In genomic region chrX:131854586-131854985, GRCh38 we compare ENCODE assay signal across 15 cellular contexts.
DNase-seq lines count a peak whose midpoint lies in the region; ATAC-seq, FAIRE-seq and TF ChIP-seq lines count a peak whose summit lies in the region.
"Had no signal": no experiment of that assay in that cellular context is flagged by ENCODE, and none has a peak within 500 bp of the region (broad histone marks: within the 10 kb centered on the region; RNA-seq: fewer than 3 reads in every experiment).

No MANE protein-coding gene starts in this region.

- in situ Hi-C loops in GM12878 (cut with MboI) = loop anchor here (10.0 kb wide), 2 partner anchors 220 to 370 kb away; no protein-coding TSS in a partner anchor

- H3K4me3 ChIP-seq in GM12878 = no peak overlapping the region
- no peak overlapping the region for H3K4me3 ChIP-seq in mucosa of descending colon
- H3K4me3 ChIP-seq: lower lobe of right lung had no signal

- no peaks in the 10 kb centered on the region for H3K4me1 ChIP-seq in GM12878 (ENCODE audit: control insufficient read depth, insufficient read depth, low read length)
- H3K4me1 ChIP-seq in mucosa of descending colon (ENCODE audit: low read depth) = no peaks in the 10 kb centered on the region
- H3K4me1 ChIP-seq: lower lobe of right lung had no signal

- H2AFZ ChIP-seq in GM12878 (ENCODE audit: control insufficient read depth, low read depth, low read length) = no peak overlapping the region

- no peaks in the 10 kb centered on the region for H3K27me3 Mint-ChIP-seq in activated T-helper 2 cell treated with anti-CD3 and anti-CD28 coated beads, Interferon-gamma antibody, Interleukin-2, Interleukin-4, amounts not matched to agents 10 μg/mL and 5 μg/mL and 100 μg/mL, durations not matched to agents 14 hours and 24 hours and 36 hours (ENCODE audit: low read depth)
- no peaks in the 10 kb centered on the region for H3K27me3 Mint-ChIP-seq in activated naive CD8-positive, alpha-beta T cell treated with anti-CD3 and anti-CD28 coated beads, Interleukin-2, amount 50 U/mL, for 24 hours
- no peaks in the 10 kb centered on the region for H3K27me3 Mint-ChIP-seq in stimulated activated memory B cell treated with anti-CD40 and anti-IgM and Interleukin-4, amounts not matched to agents 10 μg/mL and 1 μg/mL and 100 μg/mL, for 72 hours
- H3K27me3 Mint-ChIP-seq: activated CD4-positive, alpha-beta memory T cell treated with anti-CD3 and anti-CD28 coated beads for 36 hours had no signal

- CTCF ChIA-PET in GM12878 (lab: Yijun Ruan, JAX) = interaction anchor here (0.6 to 2.6 kb wide), 13 partner anchors 10 to 859 kb away, joined by 3 to 25 read pairs (median 3); partner anchors contain the start of gene RAP2C

- TF ChIP-seq RAD21 in GM12878 (IDR thresholded peaks at IDR 0.05; ENCODE audit: insufficient read depth, low read depth, low read length) = peak; percentile 51

- H4K20me1 ChIP-seq in GM12878 (ENCODE audit: control insufficient read depth, insufficient read depth) = no peaks in the 10 kb centered on the region

- H3K27me3 ChIP-seq in GM12878 (replicated peaks in 1 of 2; ENCODE audit: control insufficient read depth in 2 of 2, insufficient read depth in 2 of 2, low read length in 1 of 2) = no peaks in the 10 kb centered on the region

- no peak for TF ChIP-seq EP300 in GM12878 (IDR thresholded peaks at IDR 0.05; ENCODE audit: borderline replicate concordance in 1 of 2, control insufficient read depth in 1 of 2, low read depth in 2 of 2, low read length in 2 of 2)

- H3K9me3 ChIP-seq in GM12878 (replicated peaks; ENCODE audit: control insufficient read depth, insufficient read depth, low read length) (no peaks in the 10 kb centered on the region), mucosa of descending colon (no peaks in the 10 kb centered on the region)
- H3K9me3 ChIP-seq: lower lobe of right lung had no signal

- H3K9ac ChIP-seq in GM12878 (ENCODE audit: control insufficient read depth, insufficient read depth, low read length) = no peak overlapping the region

- DNase-seq in D721Med (ENCODE audit: insufficient read length, low spot score) (no peak), GM12878 (ENCODE audit: low read depth, low spot score) (no peak), myocyte (ENCODE audit: low read depth) (peak; percentile 46), mucosa of descending colon (no peak)
- DNase-seq in activated T-helper 2 cell treated with anti-CD3 and anti-CD28 coated beads, Interferon-gamma antibody, Interleukin-2, Interleukin-4, amounts not matched to agents 10 μg/mL and 5 μg/mL and 100 μg/mL, durations not matched to agents 14 hours and 24 hours and 36 hours (ENCODE audit: low spot score) = no peak
- DNase-seq in activated naive CD8-positive, alpha-beta T cell treated with anti-CD3 and anti-CD28 coated beads, Interleukin-2, amount 50 U/mL, for 24 hours = no peak
- DNase-seq: activated CD4-positive, alpha-beta memory T cell treated with anti-CD3 and anti-CD28 coated beads for 36 hours; amniotic stem cell; lower lobe of right lung; NCI-H1092 treated with DMSO at 0.1 percent for 48 hours; small intestine; stimulated activated naive B cell treated with anti-CD40 and anti-IgM and Interleukin-4, amounts not matched to agents 10 μg/mL and 1 μg/mL and 100 μg/mL, for 72 hours had no signal

- no peaks in the 10 kb centered on the region for H3K36me3 Mint-ChIP-seq in activated T-helper 2 cell treated with anti-CD3 and anti-CD28 coated beads, Interferon-gamma antibody, Interleukin-2, Interleukin-4, amounts not matched to agents 10 μg/mL and 5 μg/mL and 100 μg/mL, durations not matched to agents 14 hours and 24 hours and 36 hours (ENCODE audit: low read depth)
- H3K36me3 Mint-ChIP-seq in activated naive CD8-positive, alpha-beta T cell treated with anti-CD3 and anti-CD28 coated beads, Interleukin-2, amount 50 U/mL, for 24 hours (ENCODE audit: low read depth) = no peaks in the 10 kb centered on the region
- H3K36me3 Mint-ChIP-seq in stimulated activated memory B cell treated with anti-CD40 and anti-IgM and Interleukin-4, amounts not matched to agents 10 μg/mL and 1 μg/mL and 100 μg/mL, for 72 hours = no peaks in the 10 kb centered on the region
- H3K36me3 Mint-ChIP-seq: activated CD4-positive, alpha-beta memory T cell treated with anti-CD3 and anti-CD28 coated beads for 36 hours; stimulated activated naive B cell treated with anti-CD40 and anti-IgM and Interleukin-4, amounts not matched to agents 10 μg/mL and 1 μg/mL and 100 μg/mL, for 72 hours had no signal

- POLR2A ChIA-PET in GM12878 (lab: Charles Lee) = no interaction called here

- SMC1A ChIA-PET in GM12878 (lab: Charles Lee; ENCODE audit: uncharacterized antibody, unreplicated experiment) = interaction anchor here (0.6 to 1.6 kb wide), 13 partner anchors 10 to 1637 kb away, joined by 3 to 6 read pairs (median 4); no protein-coding TSS in a partner anchor

- no peaks in the 10 kb centered on the region for H3K36me3 ChIP-seq in GM12878 (ENCODE audit: control insufficient read depth in 2 of 2, insufficient read depth in 2 of 2, low read length in 1 of 2)
- H3K36me3 ChIP-seq in mucosa of descending colon (ENCODE audit: low read depth) = no peaks in the 10 kb centered on the region
- H3K36me3 ChIP-seq: lower lobe of right lung had no signal

- RAD21 ChIA-PET in GM12878 (lab: Charles Lee; ENCODE audit: unreplicated experiment) = interaction anchor here (0.7 to 1.7 kb wide), 9 partner anchors 9 to 777 kb away, joined by 3 to 14 read pairs (median 4); no protein-coding TSS in a partner anchor

- no peak overlapping the region for H3K4me2 ChIP-seq in GM12878 (ENCODE audit: control insufficient read depth, insufficient read depth)

- BruUV-seq in GM12878 (replicated peaks; lab: Mats Ljungman, UMichigan) = no TSS peak

- H3K4me3 Mint-ChIP-seq in activated T-helper 2 cell treated with anti-CD3 and anti-CD28 coated beads, Interferon-gamma antibody, Interleukin-2, Interleukin-4, amounts not matched to agents 10 μg/mL and 5 μg/mL and 100 μg/mL, durations not matched to agents 14 hours and 24 hours and 36 hours (ENCODE audit: low read depth) = no peak overlapping the region
- H3K4me3 Mint-ChIP-seq in activated naive CD8-positive, alpha-beta T cell treated with anti-CD3 and anti-CD28 coated beads, Interleukin-2, amount 50 U/mL, for 24 hours = no peak overlapping the region
- H3K4me3 Mint-ChIP-seq in stimulated activated memory B cell treated with anti-CD40 and anti-IgM and Interleukin-4, amounts not matched to agents 10 μg/mL and 1 μg/mL and 100 μg/mL, for 72 hours = no peak overlapping the region
- H3K4me3 Mint-ChIP-seq: activated CD4-positive, alpha-beta memory T cell treated with anti-CD3 and anti-CD28 coated beads for 36 hours; stimulated activated naive B cell treated with anti-CD40 and anti-IgM and Interleukin-4, amounts not matched to agents 10 μg/mL and 1 μg/mL and 100 μg/mL, for 72 hours had no signal

- no peak overlapping the region for H3K27ac Mint-ChIP-seq in activated T-helper 2 cell treated with anti-CD3 and anti-CD28 coated beads, Interferon-gamma antibody, Interleukin-2, Interleukin-4, amounts not matched to agents 10 μg/mL and 5 μg/mL and 100 μg/mL, durations not matched to agents 14 hours and 24 hours and 36 hours
- H3K27ac Mint-ChIP-seq in activated naive CD8-positive, alpha-beta T cell treated with anti-CD3 and anti-CD28 coated beads, Interleukin-2, amount 50 U/mL, for 24 hours = no peak overlapping the region
- H3K27ac Mint-ChIP-seq in stimulated activated memory B cell treated with anti-CD40 and anti-IgM and Interleukin-4, amounts not matched to agents 10 μg/mL and 1 μg/mL and 100 μg/mL, for 72 hours = no peak overlapping the region
- H3K27ac Mint-ChIP-seq: activated CD4-positive, alpha-beta memory T cell treated with anti-CD3 and anti-CD28 coated beads for 36 hours; stimulated activated naive B cell treated with anti-CD40 and anti-IgM and Interleukin-4, amounts not matched to agents 10 μg/mL and 1 μg/mL and 100 μg/mL, for 72 hours had no signal

- H3K9me3 Mint-ChIP-seq in activated T-helper 2 cell treated with anti-CD3 and anti-CD28 coated beads, Interferon-gamma antibody, Interleukin-2, Interleukin-4, amounts not matched to agents 10 μg/mL and 5 μg/mL and 100 μg/mL, durations not matched to agents 14 hours and 24 hours and 36 hours = no peaks in the 10 kb centered on the region
- no peaks in the 10 kb centered on the region for H3K9me3 Mint-ChIP-seq in activated naive CD8-positive, alpha-beta T cell treated with anti-CD3 and anti-CD28 coated beads, Interleukin-2, amount 50 U/mL, for 24 hours
- no peaks in the 10 kb centered on the region for H3K9me3 Mint-ChIP-seq in stimulated activated memory B cell treated with anti-CD40 and anti-IgM and Interleukin-4, amounts not matched to agents 10 μg/mL and 1 μg/mL and 100 μg/mL, for 72 hours
- H3K9me3 Mint-ChIP-seq: activated CD4-positive, alpha-beta memory T cell treated with anti-CD3 and anti-CD28 coated beads for 36 hours; stimulated activated naive B cell treated with anti-CD40 and anti-IgM and Interleukin-4, amounts not matched to agents 10 μg/mL and 1 μg/mL and 100 μg/mL, for 72 hours had no signal

- H3K27ac ChIP-seq in GM12878 (ENCODE audit: control insufficient read depth, insufficient read depth) = no peak overlapping the region
- H3K27ac ChIP-seq: lower lobe of right lung had no signal

- no peak for TF ChIP-seq POLR2A in GM12878 (IDR thresholded peaks at IDR 0.05; ENCODE audit: low read depth, low read length)

- no peaks in the 10 kb centered on the region for H3K4me1 Mint-ChIP-seq in activated T-helper 2 cell treated with anti-CD3 and anti-CD28 coated beads, Interferon-gamma antibody, Interleukin-2, Interleukin-4, amounts not matched to agents 10 μg/mL and 5 μg/mL and 100 μg/mL, durations not matched to agents 14 hours and 24 hours and 36 hours (ENCODE audit: low read depth)
- no peaks in the 10 kb centered on the region for H3K4me1 Mint-ChIP-seq in activated naive CD8-positive, alpha-beta T cell treated with anti-CD3 and anti-CD28 coated beads, Interleukin-2, amount 50 U/mL, for 24 hours
- peaks cover 7% of the 10 kb centered on the region for H3K4me1 Mint-ChIP-seq in stimulated activated memory B cell treated with anti-CD40 and anti-IgM and Interleukin-4, amounts not matched to agents 10 μg/mL and 1 μg/mL and 100 μg/mL, for 72 hours

- no peaks in the 10 kb centered on the region for H3K79me2 ChIP-seq in GM12878 (ENCODE audit: control insufficient read depth, insufficient read depth, low read length)

- intact Hi-C loops in GM12878 (cut with micrococcal nuclease; ENCODE audit: unreplicated experiment) = no loop called here
- intact Hi-C loops in mucosa of descending colon (cut with DNase I, micrococcal nuclease) = no loop called here
- intact Hi-C loops in activated T-helper 2 cell treated with anti-CD3 and anti-CD28 coated beads, Interferon-gamma antibody, Interleukin-2, Interleukin-4, amounts not matched to agents 10 μg/mL and 5 μg/mL and 100 μg/mL, durations not matched to agents 14 hours and 24 hours and 36 hours (cut with micrococcal nuclease) = loop anchor here (5.0 kb wide), 1 partner anchor 218 kb away; no protein-coding TSS in a partner anchor

- FAIRE-seq in D721Med (lab: Jason Lieb, UNC) = no peak
- FAIRE-seq in GM12878 (lab: Jason Lieb, UNC) = no peak
- FAIRE-seq: small intestine had no signal

- ATAC-seq in GM12878 (no peak), mucosa of descending colon (no peak)
- no peak for ATAC-seq in activated naive CD8-positive, alpha-beta T cell treated with anti-CD3 and anti-CD28 coated beads, Interleukin-2, amount 50 U/mL, for 24 hours
- ATAC-seq in stimulated activated memory B cell treated with anti-CD40 and anti-IgM and Interleukin-4, amounts not matched to agents 10 μg/mL and 1 μg/mL and 100 μg/mL, for 72 hours = no peak
- ATAC-seq: lower lobe of right lung; Right ventricle myocardium inferior; stimulated activated naive B cell treated with anti-CD40 and anti-IgM and Interleukin-4, amounts not matched to agents 10 μg/mL and 1 μg/mL and 100 μg/mL, for 72 hours had no signal

- TF ChIP-seq CTCF in D721Med (IDR thresholded peaks at IDR 0.05; ENCODE audit: insufficient read depth, missing control alignments) (peak; percentile 29), LNCAP (IDR thresholded peaks at IDR 0.05) (peak; percentile 54), GM12878 (IDR thresholded peaks at IDR 0.05 in 2 of 3, conservative IDR thresholded peaks at IDR 0.05 in 1 of 3; ENCODE audit: control insufficient read depth in 2 of 3, extremely low read depth in 1 of 3, insufficient read depth in 1 of 3, low read depth in 3 of 3, low read length in 3 of 3) (peak; percentile 6 to 31 (median 10); a peak in 2 of 6 replicates), mucosa of descending colon (IDR thresholded peaks at IDR 0.05) (no peak)
